In genomic region chr5:78232163-78232562, GRCh38 we compare ENCODE assay signal across 16 cellular contexts.
A peak's percentile ranks its signal among the peaks of the same experiment; 100 is the strongest.
DNase-seq lines count a peak whose midpoint lies in the region; ATAC-seq, FAIRE-seq and TF ChIP-seq lines count a peak whose summit lies in the region.
"Had no signal": no experiment of that assay in that cellular context is flagged by ENCODE, and none has a peak within 500 bp of the region (broad histone marks: within the 10 kb centered on the region; RNA-seq: fewer than 3 reads in every experiment).

No MANE protein-coding gene starts in this region.

- POLR2A ChIA-PET in WTC11 (lab: Charles Lee): no interaction called here

- no peaks in the 10 kb centered on the region for H3K27me3 Mint-ChIP-seq in WTC11 (ENCODE audit: low read depth)
- H3K27me3 Mint-ChIP-seq in progenitor cell of endocrine pancreas: no peaks in the 10 kb centered on the region
- no peaks in the 10 kb centered on the region for H3K27me3 Mint-ChIP-seq in activated T-cell treated with anti-CD3 and anti-CD28 coated beads, Interleukin-2, amount 50 U/mL, for 72 hours (ENCODE audit: low read depth)
- H3K27me3 Mint-ChIP-seq: CD4-positive, alpha-beta memory T cell had no signal

- no peaks in the 10 kb centered on the region for H3K4me1 Mint-ChIP-seq in WTC11
- H3K4me1 Mint-ChIP-seq in progenitor cell of endocrine pancreas (ENCODE audit: low read depth): peaks cover 14% of the 10 kb centered on the region
- no peaks in the 10 kb centered on the region for H3K4me1 Mint-ChIP-seq in activated T-cell treated with anti-CD3 and anti-CD28 coated beads, Interleukin-2, amount 50 U/mL, for 72 hours (ENCODE audit: low read depth)

- CTCF ChIA-PET in WTC11 (lab: Charles Lee): no interaction called here

- no peak for ATAC-seq in WTC11
- no peak for ATAC-seq in activated T-cell treated with anti-CD3 and anti-CD28 coated beads, Interleukin-2, amount 50 U/mL, for 72 hours (replicated peaks in 1 of 2)

- DNase-seq in GM12892 (ENCODE audit: insufficient read length): no peak
- DNase-seq in WTC11 (ENCODE audit: low spot score): no peak
- peak; percentile 50 for DNase-seq in epithelial cell of esophagus (ENCODE audit: low read depth)
- no peak for DNase-seq in progenitor cell of endocrine pancreas (ENCODE audit: low spot score, unreplicated experiment)
- DNase-seq in NCI-H2227 (lab: John Stamatoyannopoulos, UW; ENCODE audit: unreplicated experiment): no peak
- DNase-seq in activated T-cell treated with anti-CD3 and anti-CD28 coated beads, Interleukin-2, amount 50 U/mL, for 72 hours: no peak
- DNase-seq in MV-4-11 (lab: John Stamatoyannopoulos, UW): no peak
- DNase-seq: 8988T; CD4-positive, alpha-beta memory T cell; DMS79 treated with DMSO at 0.1 percent for 48 hours; GF-D8; GM23248; HCEC 1CT had no signal

- H3K9me3 Mint-ChIP-seq in WTC11 (no peaks in the 10 kb centered on the region), progenitor cell of endocrine pancreas (ENCODE audit: low read depth) (no peaks in the 10 kb centered on the region)
- no peaks in the 10 kb centered on the region for H3K9me3 Mint-ChIP-seq in activated T-cell treated with anti-CD3 and anti-CD28 coated beads, Interleukin-2, amount 50 U/mL, for 72 hours
- H3K9me3 Mint-ChIP-seq: CD4-positive, alpha-beta memory T cell had no signal

- TF ChIP-seq CTCF in WTC11 (IDR thresholded peaks at IDR 0.05) (no peak), epithelial cell of esophagus (IDR thresholded peaks at IDR 0.05; ENCODE audit: insufficient read depth, low read depth, low read length, missing control alignments) (no peak), progenitor cell of endocrine pancreas (IDR thresholded peaks at IDR 0.05; ENCODE audit: unreplicated experiment) (no peak)

- no peak overlapping the region for H3K4me3 ChIP-seq in epithelial cell of esophagus (ENCODE audit: low read length)
- H3K4me3 ChIP-seq: BLaER1, GM23248 had no signal

- FAIRE-seq in GM12892 (lab: Jason Lieb, UNC): peak; percentile 38
- FAIRE-seq: GM19239 had no signal

- no peak for TF ChIP-seq POLR2A in GM12892 (IDR thresholded peaks at IDR 0.05; ENCODE audit: low read depth, low read length)

- H3K4me3 Mint-ChIP-seq in WTC11 (no peak overlapping the region), progenitor cell of endocrine pancreas (ENCODE audit: low read depth) (no peak overlapping the region)
- no peak overlapping the region for H3K4me3 Mint-ChIP-seq in activated T-cell treated with anti-CD3 and anti-CD28 coated beads, Interleukin-2, amount 50 U/mL, for 72 hours
- H3K4me3 Mint-ChIP-seq: CD14-positive monocyte; CD4-positive, alpha-beta memory T cell had no signal

- peaks cover 3% of the 10 kb centered on the region; the same call in 1 of the 2 replicates for H3K36me3 Mint-ChIP-seq in WTC11
- H3K36me3 Mint-ChIP-seq in progenitor cell of endocrine pancreas (ENCODE audit: insufficient read depth): peaks cover 4% of the 10 kb centered on the region
- H3K36me3 Mint-ChIP-seq in activated T-cell treated with anti-CD3 and anti-CD28 coated beads, Interleukin-2, amount 50 U/mL, for 72 hours (ENCODE audit: insufficient read depth in 2 of 2): no peaks in the 10 kb centered on the region

- H3K27ac Mint-ChIP-seq in WTC11 (0 out of 2 replicates have a peak overlapping the region, but pooled peaks have one; percentile 3), progenitor cell of endocrine pancreas (peak overlapping the region; percentile 21)
- H3K27ac Mint-ChIP-seq in activated T-cell treated with anti-CD3 and anti-CD28 coated beads, Interleukin-2, amount 50 U/mL, for 72 hours: no peak overlapping the region

TF ChIP-seq in WTC11, 78 proteins besides CTCF, POLR2A, EP300 and RAD21 (continues in another document):
- TF ChIP-seq IRF1 (CRISPR knock-in tag; IDR thresholded peaks at IDR 0.05): no peak
- TF ChIP-seq, protein P1, sequence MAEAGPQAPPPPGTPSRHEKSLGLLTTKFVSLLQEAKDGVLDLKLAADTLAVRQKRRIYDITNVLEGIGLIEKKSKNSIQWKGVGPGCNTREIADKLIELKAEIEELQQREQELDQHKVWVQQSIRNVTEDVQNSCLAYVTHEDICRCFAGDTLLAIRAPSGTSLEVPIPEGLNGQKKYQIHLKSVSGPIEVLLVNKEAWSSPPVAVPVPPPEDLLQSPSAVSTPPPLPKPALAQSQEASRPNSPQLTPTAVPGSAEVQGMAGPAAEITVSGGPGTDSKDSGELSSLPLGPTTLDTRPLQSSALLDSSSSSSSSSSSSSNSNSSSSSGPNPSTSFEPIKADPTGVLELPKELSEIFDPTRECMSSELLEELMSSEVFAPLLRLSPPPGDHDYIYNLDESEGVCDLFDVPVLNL (CRISPR knock-in tag; IDR thresholded peaks at IDR 0.05; ENCODE audit: borderline replicate concordance, low read depth): no peak
- TF ChIP-seq, protein P2, sequence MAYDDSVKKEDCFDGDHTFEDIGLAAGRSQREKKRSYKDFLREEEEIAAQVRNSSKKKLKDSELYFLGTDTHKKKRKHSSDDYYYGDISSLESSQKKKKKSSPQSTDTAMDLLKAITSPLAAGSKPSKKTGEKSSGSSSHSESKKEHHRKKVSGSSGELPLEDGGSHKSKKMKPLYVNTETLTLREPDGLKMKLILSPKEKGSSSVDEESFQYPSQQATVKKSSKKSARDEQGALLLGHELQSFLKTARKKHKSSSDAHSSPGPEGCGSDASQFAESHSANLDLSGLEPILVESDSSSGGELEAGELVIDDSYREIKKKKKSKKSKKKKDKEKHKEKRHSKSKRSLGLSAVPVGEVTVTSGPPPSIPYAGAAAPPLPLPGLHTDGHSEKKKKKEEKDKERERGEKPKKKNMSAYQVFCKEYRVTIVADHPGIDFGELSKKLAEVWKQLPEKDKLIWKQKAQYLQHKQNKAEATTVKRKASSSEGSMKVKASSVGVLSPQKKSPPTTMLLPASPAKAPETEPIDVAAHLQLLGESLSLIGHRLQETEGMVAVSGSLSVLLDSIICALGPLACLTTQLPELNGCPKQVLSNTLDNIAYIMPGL (CRISPR knock-in tag; IDR thresholded peaks at IDR 0.05): no peak
- TF ChIP-seq PRRX2 (CRISPR knock-in tag; IDR thresholded peaks at IDR 0.05): no peak
- TF ChIP-seq, protein P3, sequence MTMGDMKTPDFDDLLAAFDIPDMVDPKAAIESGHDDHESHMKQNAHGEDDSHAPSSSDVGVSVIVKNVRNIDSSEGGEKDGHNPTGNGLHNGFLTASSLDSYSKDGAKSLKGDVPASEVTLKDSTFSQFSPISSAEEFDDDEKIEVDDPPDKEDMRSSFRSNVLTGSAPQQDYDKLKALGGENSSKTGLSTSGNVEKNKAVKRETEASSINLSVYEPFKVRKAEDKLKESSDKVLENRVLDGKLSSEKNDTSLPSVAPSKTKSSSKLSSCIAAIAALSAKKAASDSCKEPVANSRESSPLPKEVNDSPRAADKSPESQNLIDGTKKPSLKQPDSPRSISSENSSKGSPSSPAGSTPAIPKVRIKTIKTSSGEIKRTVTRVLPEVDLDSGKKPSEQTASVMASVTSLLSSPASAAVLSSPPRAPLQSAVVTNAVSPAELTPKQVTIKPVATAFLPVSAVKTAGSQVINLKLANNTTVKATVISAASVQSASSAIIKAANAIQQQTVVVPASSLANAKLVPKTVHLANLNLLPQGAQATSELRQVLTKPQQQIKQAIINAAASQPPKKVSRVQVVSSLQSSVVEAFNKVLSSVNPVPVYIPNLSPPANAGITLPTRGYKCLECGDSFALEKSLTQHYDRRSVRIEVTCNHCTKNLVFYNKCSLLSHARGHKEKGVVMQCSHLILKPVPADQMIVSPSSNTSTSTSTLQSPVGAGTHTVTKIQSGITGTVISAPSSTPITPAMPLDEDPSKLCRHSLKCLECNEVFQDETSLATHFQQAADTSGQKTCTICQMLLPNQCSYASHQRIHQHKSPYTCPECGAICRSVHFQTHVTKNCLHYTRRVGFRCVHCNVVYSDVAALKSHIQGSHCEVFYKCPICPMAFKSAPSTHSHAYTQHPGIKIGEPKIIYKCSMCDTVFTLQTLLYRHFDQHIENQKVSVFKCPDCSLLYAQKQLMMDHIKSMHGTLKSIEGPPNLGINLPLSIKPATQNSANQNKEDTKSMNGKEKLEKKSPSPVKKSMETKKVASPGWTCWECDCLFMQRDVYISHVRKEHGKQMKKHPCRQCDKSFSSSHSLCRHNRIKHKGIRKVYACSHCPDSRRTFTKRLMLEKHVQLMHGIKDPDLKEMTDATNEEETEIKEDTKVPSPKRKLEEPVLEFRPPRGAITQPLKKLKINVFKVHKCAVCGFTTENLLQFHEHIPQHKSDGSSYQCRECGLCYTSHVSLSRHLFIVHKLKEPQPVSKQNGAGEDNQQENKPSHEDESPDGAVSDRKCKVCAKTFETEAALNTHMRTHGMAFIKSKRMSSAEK (CRISPR knock-in tag; IDR thresholded peaks at IDR 0.05; ENCODE audit: borderline replicate concordance): no peak
- no peak for TF ChIP-seq HMGA2 (CRISPR knock-in tag; IDR thresholded peaks at IDR 0.05)
- TF ChIP-seq, protein P4, sequence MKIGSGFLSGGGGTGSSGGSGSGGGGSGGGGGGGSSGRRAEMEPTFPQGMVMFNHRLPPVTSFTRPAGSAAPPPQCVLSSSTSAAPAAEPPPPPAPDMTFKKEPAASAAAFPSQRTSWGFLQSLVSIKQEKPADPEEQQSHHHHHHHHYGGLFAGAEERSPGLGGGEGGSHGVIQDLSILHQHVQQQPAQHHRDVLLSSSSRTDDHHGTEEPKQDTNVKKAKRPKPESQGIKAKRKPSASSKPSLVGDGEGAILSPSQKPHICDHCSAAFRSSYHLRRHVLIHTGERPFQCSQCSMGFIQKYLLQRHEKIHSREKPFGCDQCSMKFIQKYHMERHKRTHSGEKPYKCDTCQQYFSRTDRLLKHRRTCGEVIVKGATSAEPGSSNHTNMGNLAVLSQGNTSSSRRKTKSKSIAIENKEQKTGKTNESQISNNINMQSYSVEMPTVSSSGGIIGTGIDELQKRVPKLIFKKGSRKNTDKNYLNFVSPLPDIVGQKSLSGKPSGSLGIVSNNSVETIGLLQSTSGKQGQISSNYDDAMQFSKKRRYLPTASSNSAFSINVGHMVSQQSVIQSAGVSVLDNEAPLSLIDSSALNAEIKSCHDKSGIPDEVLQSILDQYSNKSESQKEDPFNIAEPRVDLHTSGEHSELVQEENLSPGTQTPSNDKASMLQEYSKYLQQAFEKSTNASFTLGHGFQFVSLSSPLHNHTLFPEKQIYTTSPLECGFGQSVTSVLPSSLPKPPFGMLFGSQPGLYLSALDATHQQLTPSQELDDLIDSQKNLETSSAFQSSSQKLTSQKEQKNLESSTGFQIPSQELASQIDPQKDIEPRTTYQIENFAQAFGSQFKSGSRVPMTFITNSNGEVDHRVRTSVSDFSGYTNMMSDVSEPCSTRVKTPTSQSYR (CRISPR knock-in tag; IDR thresholded peaks at IDR 0.05): no peak
- TF ChIP-seq ZNF219 (CRISPR knock-in tag; IDR thresholded peaks at IDR 0.05; ENCODE audit: borderline replicate concordance): no peak
- TF ChIP-seq ZNF317 (CRISPR knock-in tag; IDR thresholded peaks at IDR 0.05; ENCODE audit: borderline replicate concordance, low read depth): no peak
- TF ChIP-seq ZNF121 (CRISPR knock-in tag; IDR thresholded peaks at IDR 0.05): no peak
